ENCODE assay signal across 1 cellular context in the genomic region with DNA sequence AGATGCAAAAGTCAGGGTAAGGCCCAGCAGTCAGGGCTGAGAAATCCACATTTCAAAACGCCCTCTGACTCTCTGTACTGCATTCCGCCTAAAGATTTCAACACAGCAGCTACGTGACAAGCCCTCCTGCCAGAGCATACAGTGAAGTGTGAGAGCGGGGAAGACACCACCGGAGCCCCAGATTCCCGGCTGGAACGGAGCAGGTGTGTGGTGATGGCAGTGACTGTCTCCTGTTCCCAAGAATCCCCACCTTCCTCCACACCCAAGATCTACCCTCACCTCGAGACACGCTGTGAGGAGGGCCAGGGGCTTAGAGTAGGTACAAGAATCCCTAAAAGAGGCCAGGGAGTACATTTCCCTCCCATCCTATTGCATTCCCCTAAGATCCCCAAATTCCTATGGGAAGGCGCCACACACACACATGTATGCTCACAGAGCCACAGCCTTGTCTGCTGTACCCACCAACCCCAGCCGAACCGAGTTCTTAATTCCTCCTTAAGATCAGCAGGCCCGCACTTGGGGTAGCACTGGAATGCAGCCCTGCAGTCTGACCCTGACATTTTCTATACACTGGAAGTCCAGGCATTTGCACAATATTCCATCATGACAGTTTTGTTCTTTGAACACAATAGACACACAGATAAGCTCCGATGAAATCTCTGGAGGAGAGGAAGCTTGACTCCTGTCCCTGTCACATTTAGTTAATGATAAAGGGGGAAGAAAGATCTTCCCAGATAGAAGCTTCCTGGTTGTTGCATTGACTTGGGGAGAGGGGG.
TF ChIP-seq lines count a peak whose summit lies in the region.

No MANE protein-coding gene starts in this region.

TF ChIP-seq in HepG2, 621 proteins besides CTCF, POLR2A, EP300 and RAD21 (continued from another document and continues in another):
- TF ChIP-seq, protein P1, sequence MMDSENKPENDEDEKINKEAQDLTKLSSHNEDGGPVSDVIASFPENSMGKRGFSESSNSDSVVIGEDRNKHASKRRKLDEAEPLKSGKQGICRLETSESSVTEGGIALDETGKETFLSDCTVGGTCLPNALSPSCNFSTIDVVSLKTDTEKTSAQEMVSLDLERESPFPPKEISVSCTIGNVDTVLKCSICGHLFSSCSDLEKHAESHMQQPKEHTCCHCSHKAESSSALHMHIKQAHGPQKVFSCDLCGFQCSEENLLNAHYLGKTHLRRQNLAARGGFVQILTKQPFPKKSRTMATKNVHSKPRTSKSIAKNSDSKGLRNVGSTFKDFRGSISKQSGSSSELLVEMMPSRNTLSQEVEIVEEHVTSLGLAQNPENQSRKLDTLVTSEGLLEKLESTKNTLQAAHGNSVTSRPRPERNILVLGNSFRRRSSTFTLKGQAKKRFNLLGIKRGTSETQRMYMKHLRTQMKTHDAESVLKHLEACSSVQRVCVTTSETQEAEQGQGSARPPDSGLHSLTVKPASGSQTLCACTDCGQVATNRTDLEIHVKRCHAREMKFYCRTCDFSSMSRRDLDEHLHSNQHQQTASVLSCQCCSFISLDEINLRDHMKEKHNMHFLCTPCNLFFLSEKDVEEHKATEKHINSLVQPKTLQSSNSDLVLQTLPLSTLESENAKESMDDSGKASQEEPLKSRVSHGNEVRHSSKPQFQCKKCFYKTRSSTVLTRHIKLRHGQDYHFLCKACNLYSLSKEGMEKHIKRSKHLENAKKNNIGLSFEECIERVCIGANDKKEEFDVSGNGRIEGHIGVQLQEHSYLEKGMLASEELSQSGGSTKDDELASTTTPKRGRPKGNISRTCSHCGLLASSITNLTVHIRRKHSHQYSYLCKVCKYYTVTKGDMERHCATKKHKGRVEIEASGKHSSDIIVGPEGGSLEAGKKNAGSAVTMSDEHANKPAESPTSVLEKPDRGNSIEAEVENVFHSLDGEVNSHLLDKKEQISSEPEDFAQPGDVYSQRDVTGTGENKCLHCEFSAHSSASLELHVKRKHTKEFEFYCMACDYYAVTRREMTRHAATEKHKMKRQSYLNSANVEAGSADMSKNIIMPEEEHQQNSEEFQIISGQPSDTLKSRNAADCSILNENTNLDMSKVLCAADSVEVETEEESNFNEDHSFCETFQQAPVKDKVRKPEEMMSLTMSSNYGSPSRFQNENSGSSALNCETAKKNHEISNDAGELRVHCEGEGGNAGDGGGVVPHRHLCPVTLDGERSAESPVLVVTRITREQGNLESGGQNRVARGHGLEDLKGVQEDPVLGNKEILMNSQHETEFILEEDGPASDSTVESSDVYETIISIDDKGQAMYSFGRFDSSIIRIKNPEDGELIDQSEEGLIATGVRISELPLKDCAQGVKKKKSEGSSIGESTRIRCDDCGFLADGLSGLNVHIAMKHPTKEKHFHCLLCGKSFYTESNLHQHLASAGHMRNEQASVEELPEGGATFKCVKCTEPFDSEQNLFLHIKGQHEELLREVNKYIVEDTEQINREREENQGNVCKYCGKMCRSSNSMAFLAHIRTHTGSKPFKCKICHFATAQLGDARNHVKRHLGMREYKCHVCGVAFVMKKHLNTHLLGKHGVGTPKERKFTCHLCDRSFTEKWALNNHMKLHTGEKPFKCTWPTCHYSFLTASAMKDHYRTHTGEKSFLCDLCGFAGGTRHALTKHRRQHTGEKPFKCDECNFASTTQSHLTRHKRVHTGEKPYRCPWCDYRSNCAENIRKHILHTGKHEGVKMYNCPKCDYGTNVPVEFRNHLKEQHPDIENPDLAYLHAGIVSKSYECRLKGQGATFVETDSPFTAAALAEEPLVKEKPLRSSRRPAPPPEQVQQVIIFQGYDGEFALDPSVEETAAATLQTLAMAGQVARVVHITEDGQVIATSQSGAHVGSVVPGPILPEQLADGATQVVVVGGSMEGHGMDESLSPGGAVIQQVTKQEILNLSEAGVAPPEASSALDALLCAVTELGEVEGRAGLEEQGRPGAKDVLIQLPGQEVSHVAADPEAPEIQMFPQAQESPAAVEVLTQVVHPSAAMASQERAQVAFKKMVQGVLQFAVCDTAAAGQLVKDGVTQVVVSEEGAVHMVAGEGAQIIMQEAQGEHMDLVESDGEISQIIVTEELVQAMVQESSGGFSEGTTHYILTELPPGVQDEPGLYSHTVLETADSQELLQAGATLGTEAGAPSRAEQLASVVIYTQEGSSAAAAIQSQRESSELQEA (CRISPR knock-in tag; IDR thresholded peaks at IDR 0.05; ENCODE audit: not compliant biosample characterization) = peak; percentile 83
- TF ChIP-seq, protein P2, sequence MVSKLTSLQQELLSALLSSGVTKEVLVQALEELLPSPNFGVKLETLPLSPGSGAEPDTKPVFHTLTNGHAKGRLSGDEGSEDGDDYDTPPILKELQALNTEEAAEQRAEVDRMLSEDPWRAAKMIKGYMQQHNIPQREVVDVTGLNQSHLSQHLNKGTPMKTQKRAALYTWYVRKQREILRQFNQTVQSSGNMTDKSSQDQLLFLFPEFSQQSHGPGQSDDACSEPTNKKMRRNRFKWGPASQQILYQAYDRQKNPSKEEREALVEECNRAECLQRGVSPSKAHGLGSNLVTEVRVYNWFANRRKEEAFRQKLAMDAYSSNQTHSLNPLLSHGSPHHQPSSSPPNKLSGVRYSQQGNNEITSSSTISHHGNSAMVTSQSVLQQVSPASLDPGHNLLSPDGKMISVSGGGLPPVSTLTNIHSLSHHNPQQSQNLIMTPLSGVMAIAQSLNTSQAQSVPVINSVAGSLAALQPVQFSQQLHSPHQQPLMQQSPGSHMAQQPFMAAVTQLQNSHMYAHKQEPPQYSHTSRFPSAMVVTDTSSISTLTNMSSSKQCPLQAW (CRISPR knock-in tag; IDR thresholded peaks at IDR 0.05) = peak; percentile 50; the same call in 1 of the 2 replicates
- TF ChIP-seq ZNF12 (CRISPR knock-in tag; IDR thresholded peaks at IDR 0.05) = 0 out of 2 replicates have a peak, but pooled peaks have one; percentile 21
- peak; percentile 88 for TF ChIP-seq SOX13 (IDR thresholded peaks at IDR 0.05)
- peak in 1 of 2 experiments; percentile 97; a peak in 2 of 4 replicates for TF ChIP-seq SOX13 (CRISPR knock-in tag; conservative IDR thresholded peaks at IDR 0.05 in 1 of 2, IDR thresholded peaks at IDR 0.05 in 1 of 2)
- TF ChIP-seq ASH2L (IDR thresholded peaks at IDR 0.05; ENCODE audit: insufficient read length, low read depth, low read length) = peak; percentile 52
- TF ChIP-seq MED13 (CRISPR knock-in tag; IDR thresholded peaks at IDR 0.05) = 0 out of 2 replicates have a peak, but pooled peaks have one; percentile 27
- 0 out of 2 replicates have a peak, but pooled peaks have one; percentile 17 for TF ChIP-seq IRF2 (CRISPR knock-in tag; IDR thresholded peaks at IDR 0.05)
- TF ChIP-seq, protein P3, sequence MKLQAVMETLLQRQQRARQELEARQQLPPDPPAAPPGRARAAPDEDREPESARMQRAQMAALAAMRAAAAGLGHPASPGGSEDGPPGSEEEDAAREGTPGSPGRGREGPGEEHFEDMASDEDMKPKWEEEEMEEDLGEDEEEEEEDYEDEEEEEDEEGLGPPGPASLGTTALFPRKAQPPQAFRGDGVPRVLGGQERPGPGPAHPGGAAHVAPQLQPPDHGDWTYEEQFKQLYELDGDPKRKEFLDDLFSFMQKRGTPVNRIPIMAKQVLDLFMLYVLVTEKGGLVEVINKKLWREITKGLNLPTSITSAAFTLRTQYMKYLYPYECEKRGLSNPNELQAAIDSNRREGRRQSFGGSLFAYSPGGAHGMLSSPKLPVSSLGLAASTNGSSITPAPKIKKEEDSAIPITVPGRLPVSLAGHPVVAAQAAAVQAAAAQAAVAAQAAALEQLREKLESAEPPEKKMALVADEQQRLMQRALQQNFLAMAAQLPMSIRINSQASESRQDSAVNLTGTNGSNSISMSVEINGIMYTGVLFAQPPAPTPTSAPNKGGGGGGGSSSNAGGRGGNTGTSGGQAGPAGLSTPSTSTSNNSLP (IDR thresholded peaks at IDR 0.05; ENCODE audit: low read depth, low read length) = peak; percentile 73
- TF ChIP-seq, protein P4, sequence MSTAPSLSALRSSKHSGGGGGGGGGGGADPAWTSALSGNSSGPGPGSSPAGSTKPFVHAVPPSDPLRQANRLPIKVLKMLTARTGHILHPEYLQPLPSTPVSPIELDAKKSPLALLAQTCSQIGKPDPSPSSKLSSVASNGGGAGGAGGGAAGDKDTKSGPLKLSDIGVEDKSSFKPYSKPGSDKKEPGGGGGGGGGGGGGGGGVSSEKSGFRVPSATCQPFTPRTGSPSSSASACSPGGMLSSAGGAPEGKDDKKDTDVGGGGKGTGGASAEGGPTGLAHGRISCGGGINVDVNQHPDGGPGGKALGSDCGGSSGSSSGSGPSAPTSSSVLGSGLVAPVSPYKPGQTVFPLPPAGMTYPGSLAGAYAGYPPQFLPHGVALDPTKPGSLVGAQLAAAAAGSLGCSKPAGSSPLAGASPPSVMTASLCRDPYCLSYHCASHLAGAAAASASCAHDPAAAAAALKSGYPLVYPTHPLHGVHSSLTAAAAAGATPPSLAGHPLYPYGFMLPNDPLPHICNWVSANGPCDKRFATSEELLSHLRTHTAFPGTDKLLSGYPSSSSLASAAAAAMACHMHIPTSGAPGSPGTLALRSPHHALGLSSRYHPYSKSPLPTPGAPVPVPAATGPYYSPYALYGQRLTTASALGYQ (CRISPR knock-in tag; IDR thresholded peaks at IDR 0.05) = 0 out of 2 replicates have a peak, but pooled peaks have one; percentile 9
- TF ChIP-seq, protein P5, sequence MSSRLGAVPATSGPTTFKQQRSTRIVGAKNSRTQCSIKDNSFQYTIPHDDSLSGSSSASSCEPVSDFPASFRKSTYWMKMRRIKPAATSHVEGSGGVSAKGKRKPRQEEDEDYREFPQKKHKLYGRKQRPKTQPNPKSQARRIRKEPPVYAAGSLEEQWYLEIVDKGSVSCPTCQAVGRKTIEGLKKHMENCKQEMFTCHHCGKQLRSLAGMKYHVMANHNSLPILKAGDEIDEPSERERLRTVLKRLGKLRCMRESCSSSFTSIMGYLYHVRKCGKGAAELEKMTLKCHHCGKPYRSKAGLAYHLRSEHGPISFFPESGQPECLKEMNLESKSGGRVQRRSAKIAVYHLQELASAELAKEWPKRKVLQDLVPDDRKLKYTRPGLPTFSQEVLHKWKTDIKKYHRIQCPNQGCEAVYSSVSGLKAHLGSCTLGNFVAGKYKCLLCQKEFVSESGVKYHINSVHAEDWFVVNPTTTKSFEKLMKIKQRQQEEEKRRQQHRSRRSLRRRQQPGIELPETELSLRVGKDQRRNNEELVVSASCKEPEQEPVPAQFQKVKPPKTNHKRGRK (CRISPR knock-in tag; IDR thresholded peaks at IDR 0.05) = 0 out of 2 replicates have a peak, but pooled peaks have one; percentile 23
- TF ChIP-seq NCOA2 (CRISPR knock-in tag; IDR thresholded peaks at IDR 0.05) = peak; percentile 75; the same call in 1 of the 2 replicates
- TF ChIP-seq, protein P6, sequence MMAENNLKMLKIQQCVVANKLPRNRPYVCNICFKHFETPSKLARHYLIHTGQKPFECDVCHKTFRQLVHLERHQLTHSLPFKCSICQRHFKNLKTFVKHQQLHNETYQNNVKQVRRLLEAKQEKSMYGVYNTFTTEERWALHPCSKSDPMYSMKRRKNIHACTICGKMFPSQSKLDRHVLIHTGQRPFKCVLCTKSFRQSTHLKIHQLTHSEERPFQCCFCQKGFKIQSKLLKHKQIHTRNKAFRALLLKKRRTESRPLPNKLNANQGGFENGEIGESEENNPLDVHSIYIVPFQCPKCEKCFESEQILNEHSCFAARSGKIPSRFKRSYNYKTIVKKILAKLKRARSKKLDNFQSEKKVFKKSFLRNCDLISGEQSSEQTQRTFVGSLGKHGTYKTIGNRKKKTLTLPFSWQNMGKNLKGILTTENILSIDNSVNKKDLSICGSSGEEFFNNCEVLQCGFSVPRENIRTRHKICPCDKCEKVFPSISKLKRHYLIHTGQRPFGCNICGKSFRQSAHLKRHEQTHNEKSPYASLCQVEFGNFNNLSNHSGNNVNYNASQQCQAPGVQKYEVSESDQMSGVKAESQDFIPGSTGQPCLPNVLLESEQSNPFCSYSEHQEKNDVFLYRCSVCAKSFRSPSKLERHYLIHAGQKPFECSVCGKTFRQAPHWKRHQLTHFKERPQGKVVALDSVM (CRISPR knock-in tag; IDR thresholded peaks at IDR 0.05) = no peak
- TF ChIP-seq SOX5 (CRISPR knock-in tag; IDR thresholded peaks at IDR 0.05; ENCODE audit: borderline replicate concordance) = peak; percentile 93
- TF ChIP-seq, protein P7, sequence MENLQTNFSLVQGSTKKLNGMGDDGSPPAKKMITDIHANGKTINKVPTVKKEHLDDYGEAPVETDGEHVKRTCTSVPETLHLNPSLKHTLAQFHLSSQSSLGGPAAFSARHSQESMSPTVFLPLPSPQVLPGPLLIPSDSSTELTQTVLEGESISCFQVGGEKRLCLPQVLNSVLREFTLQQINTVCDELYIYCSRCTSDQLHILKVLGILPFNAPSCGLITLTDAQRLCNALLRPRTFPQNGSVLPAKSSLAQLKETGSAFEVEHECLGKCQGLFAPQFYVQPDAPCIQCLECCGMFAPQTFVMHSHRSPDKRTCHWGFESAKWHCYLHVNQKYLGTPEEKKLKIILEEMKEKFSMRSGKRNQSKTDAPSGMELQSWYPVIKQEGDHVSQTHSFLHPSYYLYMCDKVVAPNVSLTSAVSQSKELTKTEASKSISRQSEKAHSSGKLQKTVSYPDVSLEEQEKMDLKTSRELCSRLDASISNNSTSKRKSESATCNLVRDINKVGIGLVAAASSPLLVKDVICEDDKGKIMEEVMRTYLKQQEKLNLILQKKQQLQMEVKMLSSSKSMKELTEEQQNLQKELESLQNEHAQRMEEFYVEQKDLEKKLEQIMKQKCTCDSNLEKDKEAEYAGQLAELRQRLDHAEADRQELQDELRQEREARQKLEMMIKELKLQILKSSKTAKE (CRISPR knock-in tag; IDR thresholded peaks at IDR 0.05; ENCODE audit: borderline replicate concordance) = peak; percentile 57; the same call in 1 of the 2 replicates
- 0 out of 2 replicates have a peak, but pooled peaks have one; percentile 32 for TF ChIP-seq NFKB2 (CRISPR knock-in tag; IDR thresholded peaks at IDR 0.05; ENCODE audit: borderline replicate concordance)
- 0 out of 2 replicates have a peak, but pooled peaks have one; percentile 45 for TF ChIP-seq TOPORS (CRISPR knock-in tag; IDR thresholded peaks at IDR 0.05)
- TF ChIP-seq MED8 (CRISPR knock-in tag; IDR thresholded peaks at IDR 0.05; ENCODE audit: insufficient replicate concordance) = peak; percentile 13
- TF ChIP-seq, protein P8, sequence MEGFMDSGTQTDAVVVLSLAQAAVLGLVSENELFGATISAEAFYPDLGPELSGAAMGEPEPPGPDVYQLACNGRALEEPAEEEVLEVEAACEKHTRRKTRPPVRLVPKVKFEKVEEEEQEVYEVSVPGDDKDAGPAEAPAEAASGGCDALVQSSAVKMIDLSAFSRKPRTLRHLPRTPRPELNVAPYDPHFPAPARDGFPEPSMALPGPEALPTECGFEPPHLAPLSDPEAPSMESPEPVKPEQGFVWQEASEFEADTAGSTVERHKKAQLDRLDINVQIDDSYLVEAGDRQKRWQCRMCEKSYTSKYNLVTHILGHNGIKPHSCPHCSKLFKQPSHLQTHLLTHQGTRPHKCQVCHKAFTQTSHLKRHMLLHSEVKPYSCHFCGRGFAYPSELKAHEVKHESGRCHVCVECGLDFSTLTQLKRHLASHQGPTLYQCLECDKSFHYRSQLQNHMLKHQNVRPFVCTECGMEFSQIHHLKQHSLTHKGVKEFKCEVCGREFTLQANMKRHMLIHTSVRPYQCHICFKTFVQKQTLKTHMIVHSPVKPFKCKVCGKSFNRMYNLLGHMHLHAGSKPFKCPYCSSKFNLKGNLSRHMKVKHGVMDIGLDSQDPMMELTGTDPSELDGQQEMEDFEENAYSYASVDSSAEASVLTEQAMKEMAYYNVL (CRISPR knock-in tag; IDR thresholded peaks at IDR 0.05; ENCODE audit: borderline replicate concordance) = peak; percentile 75; the same call in 1 of the 2 replicates
- TF ChIP-seq GATAD2A (CRISPR knock-in tag; IDR thresholded peaks at IDR 0.05) = peak; percentile 63
- TF ChIP-seq TCF7 (IDR thresholded peaks at IDR 0.05; ENCODE audit: low read depth) = peak; percentile 73
- TF ChIP-seq SKI (IDR thresholded peaks at IDR 0.05; ENCODE audit: partially characterized antibody) = peak; percentile 28
- TF ChIP-seq KAT8 (CRISPR knock-in tag; IDR thresholded peaks at IDR 0.05) = no peak
